ENCODE assay signal across 1 cellular context in genomic region chr6:85449818-85450577, GRCh38.
A peak's percentile ranks its signal among the peaks of the same experiment; 100 is the strongest.
TF ChIP-seq lines count a peak whose summit lies in the region.

Gene NT5E, plus strand, starts transcription at chr6:85450083. Its CDS starts 57 bp downstream, at chr6:85450140.

TF ChIP-seq in HepG2, 621 proteins besides CTCF, POLR2A, EP300 and RAD21 (continued from another document and continues in another):
- TF ChIP-seq, protein P1, sequence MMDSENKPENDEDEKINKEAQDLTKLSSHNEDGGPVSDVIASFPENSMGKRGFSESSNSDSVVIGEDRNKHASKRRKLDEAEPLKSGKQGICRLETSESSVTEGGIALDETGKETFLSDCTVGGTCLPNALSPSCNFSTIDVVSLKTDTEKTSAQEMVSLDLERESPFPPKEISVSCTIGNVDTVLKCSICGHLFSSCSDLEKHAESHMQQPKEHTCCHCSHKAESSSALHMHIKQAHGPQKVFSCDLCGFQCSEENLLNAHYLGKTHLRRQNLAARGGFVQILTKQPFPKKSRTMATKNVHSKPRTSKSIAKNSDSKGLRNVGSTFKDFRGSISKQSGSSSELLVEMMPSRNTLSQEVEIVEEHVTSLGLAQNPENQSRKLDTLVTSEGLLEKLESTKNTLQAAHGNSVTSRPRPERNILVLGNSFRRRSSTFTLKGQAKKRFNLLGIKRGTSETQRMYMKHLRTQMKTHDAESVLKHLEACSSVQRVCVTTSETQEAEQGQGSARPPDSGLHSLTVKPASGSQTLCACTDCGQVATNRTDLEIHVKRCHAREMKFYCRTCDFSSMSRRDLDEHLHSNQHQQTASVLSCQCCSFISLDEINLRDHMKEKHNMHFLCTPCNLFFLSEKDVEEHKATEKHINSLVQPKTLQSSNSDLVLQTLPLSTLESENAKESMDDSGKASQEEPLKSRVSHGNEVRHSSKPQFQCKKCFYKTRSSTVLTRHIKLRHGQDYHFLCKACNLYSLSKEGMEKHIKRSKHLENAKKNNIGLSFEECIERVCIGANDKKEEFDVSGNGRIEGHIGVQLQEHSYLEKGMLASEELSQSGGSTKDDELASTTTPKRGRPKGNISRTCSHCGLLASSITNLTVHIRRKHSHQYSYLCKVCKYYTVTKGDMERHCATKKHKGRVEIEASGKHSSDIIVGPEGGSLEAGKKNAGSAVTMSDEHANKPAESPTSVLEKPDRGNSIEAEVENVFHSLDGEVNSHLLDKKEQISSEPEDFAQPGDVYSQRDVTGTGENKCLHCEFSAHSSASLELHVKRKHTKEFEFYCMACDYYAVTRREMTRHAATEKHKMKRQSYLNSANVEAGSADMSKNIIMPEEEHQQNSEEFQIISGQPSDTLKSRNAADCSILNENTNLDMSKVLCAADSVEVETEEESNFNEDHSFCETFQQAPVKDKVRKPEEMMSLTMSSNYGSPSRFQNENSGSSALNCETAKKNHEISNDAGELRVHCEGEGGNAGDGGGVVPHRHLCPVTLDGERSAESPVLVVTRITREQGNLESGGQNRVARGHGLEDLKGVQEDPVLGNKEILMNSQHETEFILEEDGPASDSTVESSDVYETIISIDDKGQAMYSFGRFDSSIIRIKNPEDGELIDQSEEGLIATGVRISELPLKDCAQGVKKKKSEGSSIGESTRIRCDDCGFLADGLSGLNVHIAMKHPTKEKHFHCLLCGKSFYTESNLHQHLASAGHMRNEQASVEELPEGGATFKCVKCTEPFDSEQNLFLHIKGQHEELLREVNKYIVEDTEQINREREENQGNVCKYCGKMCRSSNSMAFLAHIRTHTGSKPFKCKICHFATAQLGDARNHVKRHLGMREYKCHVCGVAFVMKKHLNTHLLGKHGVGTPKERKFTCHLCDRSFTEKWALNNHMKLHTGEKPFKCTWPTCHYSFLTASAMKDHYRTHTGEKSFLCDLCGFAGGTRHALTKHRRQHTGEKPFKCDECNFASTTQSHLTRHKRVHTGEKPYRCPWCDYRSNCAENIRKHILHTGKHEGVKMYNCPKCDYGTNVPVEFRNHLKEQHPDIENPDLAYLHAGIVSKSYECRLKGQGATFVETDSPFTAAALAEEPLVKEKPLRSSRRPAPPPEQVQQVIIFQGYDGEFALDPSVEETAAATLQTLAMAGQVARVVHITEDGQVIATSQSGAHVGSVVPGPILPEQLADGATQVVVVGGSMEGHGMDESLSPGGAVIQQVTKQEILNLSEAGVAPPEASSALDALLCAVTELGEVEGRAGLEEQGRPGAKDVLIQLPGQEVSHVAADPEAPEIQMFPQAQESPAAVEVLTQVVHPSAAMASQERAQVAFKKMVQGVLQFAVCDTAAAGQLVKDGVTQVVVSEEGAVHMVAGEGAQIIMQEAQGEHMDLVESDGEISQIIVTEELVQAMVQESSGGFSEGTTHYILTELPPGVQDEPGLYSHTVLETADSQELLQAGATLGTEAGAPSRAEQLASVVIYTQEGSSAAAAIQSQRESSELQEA (CRISPR knock-in tag; IDR thresholded peaks at IDR 0.05; ENCODE audit: not compliant biosample characterization): no peak
- no peak for TF ChIP-seq SNAPC5 (CRISPR knock-in tag; IDR thresholded peaks at IDR 0.05; ENCODE audit: borderline replicate concordance)
- TF ChIP-seq, protein P2, sequence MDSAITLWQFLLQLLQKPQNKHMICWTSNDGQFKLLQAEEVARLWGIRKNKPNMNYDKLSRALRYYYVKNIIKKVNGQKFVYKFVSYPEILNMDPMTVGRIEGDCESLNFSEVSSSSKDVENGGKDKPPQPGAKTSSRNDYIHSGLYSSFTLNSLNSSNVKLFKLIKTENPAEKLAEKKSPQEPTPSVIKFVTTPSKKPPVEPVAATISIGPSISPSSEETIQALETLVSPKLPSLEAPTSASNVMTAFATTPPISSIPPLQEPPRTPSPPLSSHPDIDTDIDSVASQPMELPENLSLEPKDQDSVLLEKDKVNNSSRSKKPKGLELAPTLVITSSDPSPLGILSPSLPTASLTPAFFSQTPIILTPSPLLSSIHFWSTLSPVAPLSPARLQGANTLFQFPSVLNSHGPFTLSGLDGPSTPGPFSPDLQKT (CRISPR knock-in tag; IDR thresholded peaks at IDR 0.05; ENCODE audit: borderline replicate concordance): no peak
- TF ChIP-seq PHF20 (CRISPR knock-in tag; IDR thresholded peaks at IDR 0.05): no peak
- no peak for TF ChIP-seq NR0B2 (CRISPR knock-in tag; IDR thresholded peaks at IDR 0.05)
- TF ChIP-seq HIVEP1 (CRISPR knock-in tag; IDR thresholded peaks at IDR 0.05): no peak; the same call in none of the 2 replicates
- TF ChIP-seq, protein P3, sequence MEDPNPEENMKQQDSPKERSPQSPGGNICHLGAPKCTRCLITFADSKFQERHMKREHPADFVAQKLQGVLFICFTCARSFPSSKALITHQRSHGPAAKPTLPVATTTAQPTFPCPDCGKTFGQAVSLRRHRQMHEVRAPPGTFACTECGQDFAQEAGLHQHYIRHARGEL (CRISPR knock-in tag; IDR thresholded peaks at IDR 0.05): no peak; the same call in 1 of the 2 replicates
- peak; percentile 95 for TF ChIP-seq KDM5B (CRISPR knock-in tag; IDR thresholded peaks at IDR 0.05; ENCODE audit: borderline replicate concordance)
- TF ChIP-seq PTBP1 (IDR thresholded peaks at IDR 0.05; ENCODE audit: low read depth, low read length, poor library complexity, severe bottlenecking): no peak
- TF ChIP-seq MYC (CRISPR knock-in tag; IDR thresholded peaks at IDR 0.05; ENCODE audit: borderline replicate concordance): peak; percentile 70
- no peak for TF ChIP-seq MAFG (CRISPR knock-in tag; IDR thresholded peaks at IDR 0.05)
- TF ChIP-seq ZNF264 (CRISPR knock-in tag; IDR thresholded peaks at IDR 0.05): no peak
- no peak for TF ChIP-seq ZNF512 (CRISPR knock-in tag; IDR thresholded peaks at IDR 0.05)
- no peak for TF ChIP-seq BCL3 (CRISPR knock-in tag; IDR thresholded peaks at IDR 0.05)
- TF ChIP-seq RFX5 (IDR thresholded peaks at IDR 0.05; ENCODE audit: low read depth, low read length): no peak
- TF ChIP-seq ZNF414 (CRISPR knock-in tag; IDR thresholded peaks at IDR 0.05): 0 out of 2 replicates have a peak, but pooled peaks have one; percentile 62
- TF ChIP-seq KLF13 (CRISPR knock-in tag; IDR thresholded peaks at IDR 0.05): peak; percentile 62; the same call in 1 of the 2 replicates
- no peak for TF ChIP-seq ZNF326 (CRISPR knock-in tag; IDR thresholded peaks at IDR 0.05; ENCODE audit: borderline replicate concordance)
- TF ChIP-seq JDP2 (CRISPR knock-in tag; IDR thresholded peaks at IDR 0.05; ENCODE audit: borderline replicate concordance): no peak
- no peak for TF ChIP-seq GTF3A (CRISPR knock-in tag; conservative IDR thresholded peaks at IDR 0.05)
- no peak for TF ChIP-seq ZBTB8A (CRISPR knock-in tag; IDR thresholded peaks at IDR 0.05; ENCODE audit: borderline replicate concordance, low read depth)
- TF ChIP-seq TAF1 (CRISPR knock-in tag; IDR thresholded peaks at IDR 0.05): peak; percentile 65; the same call in 1 of the 2 replicates
- no peak for TF ChIP-seq ZZZ3 (CRISPR knock-in tag; IDR thresholded peaks at IDR 0.05; ENCODE audit: borderline replicate concordance)
- TF ChIP-seq ARNTL (CRISPR knock-in tag; IDR thresholded peaks at IDR 0.05): no peak
- peak; percentile 71; the same call in 1 of the 2 replicates for TF ChIP-seq CENPT (CRISPR knock-in tag; IDR thresholded peaks at IDR 0.05; ENCODE audit: low read depth)
- TF ChIP-seq MLX (CRISPR knock-in tag; IDR thresholded peaks at IDR 0.05): no peak
- no peak for TF ChIP-seq PPARG (CRISPR knock-in tag; conservative IDR thresholded peaks at IDR 0.05)
- TF ChIP-seq ETS1 (CRISPR knock-in tag; IDR thresholded peaks at IDR 0.05): no peak
- no peak for TF ChIP-seq NAIF1 (CRISPR knock-in tag; IDR thresholded peaks at IDR 0.05; ENCODE audit: borderline replicate concordance)
- no peak for TF ChIP-seq ZNF614 (CRISPR knock-in tag; IDR thresholded peaks at IDR 0.05; ENCODE audit: borderline replicate concordance)
- peak; percentile 64; the same call in 1 of the 2 replicates for TF ChIP-seq ZBTB38 (CRISPR knock-in tag; IDR thresholded peaks at IDR 0.05)
- TF ChIP-seq, protein P4, sequence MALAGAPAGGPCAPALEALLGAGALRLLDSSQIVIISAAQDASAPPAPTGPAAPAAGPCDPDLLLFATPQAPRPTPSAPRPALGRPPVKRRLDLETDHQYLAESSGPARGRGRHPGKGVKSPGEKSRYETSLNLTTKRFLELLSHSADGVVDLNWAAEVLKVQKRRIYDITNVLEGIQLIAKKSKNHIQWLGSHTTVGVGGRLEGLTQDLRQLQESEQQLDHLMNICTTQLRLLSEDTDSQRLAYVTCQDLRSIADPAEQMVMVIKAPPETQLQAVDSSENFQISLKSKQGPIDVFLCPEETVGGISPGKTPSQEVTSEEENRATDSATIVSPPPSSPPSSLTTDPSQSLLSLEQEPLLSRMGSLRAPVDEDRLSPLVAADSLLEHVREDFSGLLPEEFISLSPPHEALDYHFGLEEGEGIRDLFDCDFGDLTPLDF (CRISPR knock-in tag; IDR thresholded peaks at IDR 0.05): no peak
- peak in 1 of 2 experiments; percentile 34; a peak in 1 of 4 replicates for TF ChIP-seq REST (IDR thresholded peaks at IDR 0.05; ENCODE audit: borderline replicate concordance in 1 of 2, low read depth in 1 of 2, low read length in 2 of 2)
- no peak for TF ChIP-seq ZNF546 (CRISPR knock-in tag; conservative IDR thresholded peaks at IDR 0.05)
- no peak for TF ChIP-seq GPN1 (CRISPR knock-in tag; IDR thresholded peaks at IDR 0.05; ENCODE audit: borderline replicate concordance)
- TF ChIP-seq ZNF674 (CRISPR knock-in tag; IDR thresholded peaks at IDR 0.05; ENCODE audit: low read depth): 0 out of 2 replicates have a peak, but pooled peaks have one; percentile 41
- no peak for TF ChIP-seq SETDB1 (CRISPR knock-in tag; IDR thresholded peaks at IDR 0.05; ENCODE audit: borderline replicate concordance)
- TF ChIP-seq MTF2 (CRISPR knock-in tag; IDR thresholded peaks at IDR 0.05; ENCODE audit: borderline replicate concordance): no peak
- TF ChIP-seq CBX1 (IDR thresholded peaks at IDR 0.05; ENCODE audit: low read depth): peak; percentile 25
